In genomic region chr22:38456272-38456837, GRCh38 we compare ENCODE assay signal across 1 cellular context.
A peak's percentile ranks its signal among the peaks of the same experiment; 100 is the strongest.
TF ChIP-seq lines count a peak whose summit lies in the region.

No MANE protein-coding gene starts in this region.

TF ChIP-seq in HEK293, 187 proteins besides CTCF, POLR2A, EP300 and RAD21 (continued from another document and continues in another):
- TF ChIP-seq, protein P1, sequence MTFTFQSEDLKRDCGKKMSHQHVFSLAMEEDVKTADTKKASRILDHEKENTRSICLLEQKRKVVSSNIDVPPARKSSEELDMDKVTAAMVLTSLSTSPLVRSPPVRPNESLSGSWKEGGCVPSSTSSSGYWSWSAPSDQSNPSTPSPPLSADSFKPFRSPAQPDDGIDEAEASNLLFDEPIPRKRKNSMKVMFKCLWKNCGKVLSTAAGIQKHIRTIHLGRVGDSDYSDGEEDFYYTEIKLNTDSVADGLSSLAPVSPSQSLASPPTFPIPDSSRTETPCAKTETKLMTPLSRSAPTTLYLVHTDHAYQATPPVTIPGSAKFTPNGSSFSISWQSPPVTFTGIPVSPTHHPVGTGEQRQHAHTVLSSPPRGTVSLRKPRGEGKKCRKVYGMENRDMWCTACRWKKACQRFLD (tag by site-specific recombination; IDR thresholded peaks at IDR 0.05) = no peak
- TF ChIP-seq ZBTB21 (tag by site-specific recombination; IDR thresholded peaks at IDR 0.05) = no peak
- TF ChIP-seq SCRT2 (tag by site-specific recombination; IDR thresholded peaks at IDR 0.05) = no peak
- TF ChIP-seq BCL11A (tag by site-specific recombination; IDR thresholded peaks at IDR 0.05; ENCODE audit: low read depth) = no peak
- no peak for TF ChIP-seq ZNF560 (tag by site-specific recombination; IDR thresholded peaks at IDR 0.05; ENCODE audit: borderline replicate concordance)
- no peak for TF ChIP-seq ZNF311 (tag by site-specific recombination; IDR thresholded peaks at IDR 0.05; ENCODE audit: borderline replicate concordance)
- TF ChIP-seq, protein P2, sequence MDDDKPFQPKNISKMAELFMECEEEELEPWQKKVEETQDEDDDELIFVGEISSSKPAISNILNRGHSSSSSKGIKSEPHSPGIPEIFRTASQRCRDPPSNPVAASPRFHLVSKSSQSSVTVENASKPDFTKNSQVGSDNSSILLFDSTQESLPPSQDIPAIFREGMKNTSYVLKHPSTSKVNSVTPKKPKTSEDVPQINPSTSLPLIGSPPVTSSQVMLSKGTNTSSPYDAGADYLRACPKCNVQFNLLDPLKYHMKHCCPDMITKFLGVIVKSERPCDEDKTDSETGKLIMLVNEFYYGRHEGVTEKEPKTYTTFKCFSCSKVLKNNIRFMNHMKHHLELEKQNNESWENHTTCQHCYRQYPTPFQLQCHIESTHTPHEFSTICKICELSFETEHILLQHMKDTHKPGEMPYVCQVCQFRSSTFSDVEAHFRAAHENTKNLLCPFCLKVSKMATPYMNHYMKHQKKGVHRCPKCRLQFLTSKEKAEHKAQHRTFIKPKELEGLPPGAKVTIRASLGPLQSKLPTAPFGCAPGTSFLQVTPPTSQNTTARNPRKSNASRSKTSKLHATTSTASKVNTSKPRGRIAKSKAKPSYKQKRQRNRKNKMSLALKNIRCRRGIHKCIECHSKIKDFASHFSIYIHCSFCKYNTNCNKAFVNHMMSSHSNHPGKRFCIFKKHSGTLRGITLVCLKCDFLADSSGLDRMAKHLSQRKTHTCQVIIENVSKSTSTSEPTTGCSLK (tag by site-specific recombination; IDR thresholded peaks at IDR 0.05) = no peak
- no peak for TF ChIP-seq ZSCAN30 (tag by site-specific recombination; IDR thresholded peaks at IDR 0.05)
- no peak for TF ChIP-seq ZNF155 (tag by site-specific recombination; IDR thresholded peaks at IDR 0.05)
- TF ChIP-seq AEBP2 (tag by site-specific recombination; IDR thresholded peaks at IDR 0.05; ENCODE audit: borderline replicate concordance) = no peak
- no peak for TF ChIP-seq ZNF37A (tag by site-specific recombination; IDR thresholded peaks at IDR 0.05)
- TF ChIP-seq, protein P3, sequence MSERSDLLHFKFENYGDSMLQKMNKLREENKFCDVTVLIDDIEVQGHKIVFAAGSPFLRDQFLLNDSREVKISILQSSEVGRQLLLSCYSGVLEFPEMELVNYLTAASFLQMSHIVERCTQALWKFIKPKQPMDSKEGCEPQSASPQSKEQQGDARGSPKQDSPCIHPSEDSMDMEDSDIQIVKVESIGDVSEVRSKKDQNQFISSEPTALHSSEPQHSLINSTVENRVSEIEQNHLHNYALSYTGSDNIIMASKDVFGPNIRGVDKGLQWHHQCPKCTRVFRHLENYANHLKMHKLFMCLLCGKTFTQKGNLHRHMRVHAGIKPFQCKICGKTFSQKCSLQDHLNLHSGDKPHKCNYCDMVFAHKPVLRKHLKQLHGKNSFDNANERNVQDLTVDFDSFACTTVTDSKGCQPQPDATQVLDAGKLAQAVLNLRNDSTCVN (tag by site-specific recombination; optimal IDR thresholded peaks at IDR 0.05) = no peak
- TF ChIP-seq OSR2 (tag by site-specific recombination; IDR thresholded peaks at IDR 0.05) = no peak
- TF ChIP-seq KLF17 (tag by site-specific recombination; IDR thresholded peaks at IDR 0.05) = no peak
- no peak for TF ChIP-seq ZSCAN4 (tag by site-specific recombination; IDR thresholded peaks at IDR 0.05)
- peak; percentile 62 for TF ChIP-seq GLIS2 (tag by site-specific recombination; IDR thresholded peaks at IDR 0.05)
- no peak for TF ChIP-seq HOXD13 (CRISPR knock-in tag; IDR thresholded peaks at IDR 0.05; ENCODE audit: borderline replicate concordance)
- TF ChIP-seq ZNF600 (tag by site-specific recombination; IDR thresholded peaks at IDR 0.05) = no peak
- no peak for TF ChIP-seq ZNF776 (tag by site-specific recombination; IDR thresholded peaks at IDR 0.05; ENCODE audit: borderline replicate concordance)
- no peak for TF ChIP-seq GLIS1 (tag by site-specific recombination; IDR thresholded peaks at IDR 0.05)
- TF ChIP-seq, protein P4, sequence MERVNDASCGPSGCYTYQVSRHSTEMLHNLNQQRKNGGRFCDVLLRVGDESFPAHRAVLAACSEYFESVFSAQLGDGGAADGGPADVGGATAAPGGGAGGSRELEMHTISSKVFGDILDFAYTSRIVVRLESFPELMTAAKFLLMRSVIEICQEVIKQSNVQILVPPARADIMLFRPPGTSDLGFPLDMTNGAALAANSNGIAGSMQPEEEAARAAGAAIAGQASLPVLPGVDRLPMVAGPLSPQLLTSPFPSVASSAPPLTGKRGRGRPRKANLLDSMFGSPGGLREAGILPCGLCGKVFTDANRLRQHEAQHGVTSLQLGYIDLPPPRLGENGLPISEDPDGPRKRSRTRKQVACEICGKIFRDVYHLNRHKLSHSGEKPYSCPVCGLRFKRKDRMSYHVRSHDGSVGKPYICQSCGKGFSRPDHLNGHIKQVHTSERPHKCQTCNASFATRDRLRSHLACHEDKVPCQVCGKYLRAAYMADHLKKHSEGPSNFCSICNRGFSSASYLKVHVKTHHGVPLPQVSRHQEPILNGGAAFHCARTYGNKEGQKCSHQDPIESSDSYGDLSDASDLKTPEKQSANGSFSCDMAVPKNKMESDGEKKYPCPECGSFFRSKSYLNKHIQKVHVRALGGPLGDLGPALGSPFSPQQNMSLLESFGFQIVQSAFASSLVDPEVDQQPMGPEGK (tag by site-specific recombination; IDR thresholded peaks at IDR 0.05) = peak; percentile 52; the same call in 1 of the 2 replicates
- no peak for TF ChIP-seq IKZF3 (tag by site-specific recombination; IDR thresholded peaks at IDR 0.05)
- no peak for TF ChIP-seq ZSCAN5A (tag by site-specific recombination; IDR thresholded peaks at IDR 0.05)
- no peak for TF ChIP-seq KLF1 (tag by site-specific recombination; IDR thresholded peaks at IDR 0.05)
- TF ChIP-seq TSHZ1 (tag by site-specific recombination; IDR thresholded peaks at IDR 0.05; ENCODE audit: borderline replicate concordance) = no peak
- TF ChIP-seq ZNF19 (tag by site-specific recombination; IDR thresholded peaks at IDR 0.05; ENCODE audit: low read depth) = no peak
- no peak for TF ChIP-seq ZNF792 (tag by site-specific recombination; IDR thresholded peaks at IDR 0.05)
- TF ChIP-seq ZNF335 (tag by site-specific recombination; conservative IDR thresholded peaks at IDR 0.05) = 0 out of 2 replicates have a peak, but pooled peaks have one; percentile 72
- no peak for TF ChIP-seq ZNF341 (tag by site-specific recombination; IDR thresholded peaks at IDR 0.05; ENCODE audit: low read depth)
- TF ChIP-seq, protein P5, sequence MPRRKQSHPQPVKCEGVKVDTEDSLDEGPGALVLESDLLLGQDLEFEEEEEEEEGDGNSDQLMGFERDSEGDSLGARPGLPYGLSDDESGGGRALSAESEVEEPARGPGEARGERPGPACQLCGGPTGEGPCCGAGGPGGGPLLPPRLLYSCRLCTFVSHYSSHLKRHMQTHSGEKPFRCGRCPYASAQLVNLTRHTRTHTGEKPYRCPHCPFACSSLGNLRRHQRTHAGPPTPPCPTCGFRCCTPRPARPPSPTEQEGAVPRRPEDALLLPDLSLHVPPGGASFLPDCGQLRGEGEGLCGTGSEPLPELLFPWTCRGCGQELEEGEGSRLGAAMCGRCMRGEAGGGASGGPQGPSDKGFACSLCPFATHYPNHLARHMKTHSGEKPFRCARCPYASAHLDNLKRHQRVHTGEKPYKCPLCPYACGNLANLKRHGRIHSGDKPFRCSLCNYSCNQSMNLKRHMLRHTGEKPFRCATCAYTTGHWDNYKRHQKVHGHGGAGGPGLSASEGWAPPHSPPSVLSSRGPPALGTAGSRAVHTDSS (tag by site-specific recombination; IDR thresholded peaks at IDR 0.05) = 0 out of 2 replicates have a peak, but pooled peaks have one; percentile 1
- no peak for TF ChIP-seq REPIN1 (tag by site-specific recombination; IDR thresholded peaks at IDR 0.05; ENCODE audit: low read depth)
- 0 out of 2 replicates have a peak, but pooled peaks have one; percentile 4 for TF ChIP-seq ZBTB7A (tag by site-specific recombination; IDR thresholded peaks at IDR 0.05; ENCODE audit: low read depth)
- TF ChIP-seq, protein P6, sequence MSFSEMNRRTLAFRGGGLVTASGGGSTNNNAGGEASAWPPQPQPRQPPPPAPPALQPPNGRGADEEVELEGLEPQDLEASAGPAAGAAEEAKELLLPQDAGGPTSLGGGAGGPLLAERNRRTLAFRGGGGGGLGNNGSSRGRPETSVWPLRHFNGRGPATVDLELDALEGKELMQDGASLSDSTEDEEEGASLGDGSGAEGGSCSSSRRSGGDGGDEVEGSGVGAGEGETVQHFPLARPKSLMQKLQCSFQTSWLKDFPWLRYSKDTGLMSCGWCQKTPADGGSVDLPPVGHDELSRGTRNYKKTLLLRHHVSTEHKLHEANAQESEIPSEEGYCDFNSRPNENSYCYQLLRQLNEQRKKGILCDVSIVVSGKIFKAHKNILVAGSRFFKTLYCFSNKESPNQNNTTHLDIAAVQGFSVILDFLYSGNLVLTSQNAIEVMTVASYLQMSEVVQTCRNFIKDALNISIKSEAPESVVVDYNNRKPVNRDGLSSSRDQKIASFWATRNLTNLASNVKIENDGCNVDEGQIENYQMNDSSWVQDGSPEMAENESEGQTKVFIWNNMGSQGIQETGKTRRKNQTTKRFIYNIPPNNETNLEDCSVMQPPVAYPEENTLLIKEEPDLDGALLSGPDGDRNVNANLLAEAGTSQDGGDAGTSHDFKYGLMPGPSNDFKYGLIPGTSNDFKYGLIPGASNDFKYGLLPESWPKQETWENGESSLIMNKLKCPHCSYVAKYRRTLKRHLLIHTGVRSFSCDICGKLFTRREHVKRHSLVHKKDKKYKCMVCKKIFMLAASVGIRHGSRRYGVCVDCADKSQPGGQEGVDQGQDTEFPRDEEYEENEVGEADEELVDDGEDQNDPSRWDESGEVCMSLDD (tag by site-specific recombination; IDR thresholded peaks at IDR 0.05) = peak; percentile 69
- no peak for TF ChIP-seq ZXDB (tag by site-specific recombination; IDR thresholded peaks at IDR 0.05)
- TF ChIP-seq PRDM1 (tag by site-specific recombination; IDR thresholded peaks at IDR 0.05) = no peak
- 0 out of 2 replicates have a peak, but pooled peaks have one; percentile 34 for TF ChIP-seq SP7 (tag by site-specific recombination; IDR thresholded peaks at IDR 0.05)
- no peak for TF ChIP-seq ZNF843 (tag by site-specific recombination; IDR thresholded peaks at IDR 0.05)
- TF ChIP-seq ZNF169 (tag by site-specific recombination; IDR thresholded peaks at IDR 0.05) = no peak
- no peak for TF ChIP-seq ZNF366 (tag by site-specific recombination; conservative IDR thresholded peaks at IDR 0.05)
- no peak for TF ChIP-seq SCRT1 (tag by site-specific recombination; IDR thresholded peaks at IDR 0.05; ENCODE audit: borderline replicate concordance)
- no peak for TF ChIP-seq ZNF391 (tag by site-specific recombination; IDR thresholded peaks at IDR 0.05; ENCODE audit: borderline replicate concordance, low read depth)
